Comparison of ENCODE assay signal across 29 cellular contexts in genomic region chr11:79021601-79022000, GRCh38.
"Had no signal": no experiment of that assay in that cellular context is flagged by ENCODE, and none has a peak within 500 bp of the region (broad histone marks: within the 10 kb centered on the region; RNA-seq: fewer than 3 reads in every experiment).

No MANE protein-coding gene starts in this region.

- H3K9me3 ChIP-seq: adrenal gland, ascending aorta, breast epithelium, esophagus muscularis mucosa, gastroesophageal sphincter, heart right ventricle had no signal

- DNase-seq: activated B cell treated with CpG ODN at 0.5 μM for 24 hours; activated CD4-positive, alpha-beta memory T cell treated with anti-CD3 and anti-CD28 coated beads for 36 hours; activated CD4-positive, alpha-beta T cell treated with anti-CD3 and anti-CD28 coated beads for 48 hours; activated CD8-positive, alpha-beta memory T cell treated with anti-CD3 and anti-CD28 coated beads, Interleukin-2, amount 10 ng/mL, durations not matched to agents 7 days and 5 days; activated CD8-positive, alpha-beta memory T cell treated with anti-CD3 and anti-CD28 coated beads, Interleukin-2, amount 50 U/mL, for 4 hours; activated CD8-positive, alpha-beta T cell treated with anti-CD3 and anti-CD28 coated beads, Interleukin-2, amount 10 ng/mL, durations not matched to agents 7 days and 5 days; activated effector memory CD4-positive, alpha-beta T cell treated with anti-CD3 and anti-CD28 coated beads, Interleukin-2, amount 50 U/mL, for 16 hours; activated naive CD4-positive, alpha-beta T cell treated with anti-CD3 and anti-CD28 coated beads for 36 hours; activated naive CD8-positive, alpha-beta T cell treated with anti-CD3 and anti-CD28 coated beads for 36 hours; activated naive CD8-positive, alpha-beta T cell treated with anti-CD3 and anti-CD28 coated beads, Interleukin-2, amount 50 U/mL, for 24 hours; activated T-cell treated with anti-CD3 and anti-CD28 coated beads, Interleukin-2, amount 50 U/mL, for 1 hour; activated T-cell treated with anti-CD3 and anti-CD28 coated beads, Interleukin-2, amount 50 U/mL, for 48 hours; adrenal gland; cortex of kidney; dermis blood vessel endothelial cell; effector CD4-positive, alpha-beta T cell; effector memory CD8-positive, alpha-beta T cell; erythroblast; foreskin melanocyte; heart right ventricle; T-helper 1 cell; T-helper 17 cell; T1000; WERI-Rb-1 had no signal

- H3K27ac ChIP-seq: adrenal gland, ascending aorta, breast epithelium, esophagus muscularis mucosa, gastroesophageal sphincter, heart right ventricle, WERI-Rb-1 had no signal

- H3K4me1 ChIP-seq: adrenal gland, ascending aorta, breast epithelium, esophagus muscularis mucosa, gastroesophageal sphincter had no signal

- ATAC-seq: activated CD4-positive, CD25-positive, alpha-beta regulatory T cell treated with anti-CD3 and anti-CD28 coated beads, Interleukin-2, amount 50 U/mL, for 24 hours; activated CD8-positive, alpha-beta memory T cell treated with anti-CD3 and anti-CD28 coated beads, Interleukin-2, amount 10 ng/mL, durations not matched to agents 7 days and 5 days; activated CD8-positive, alpha-beta T cell treated with anti-CD3 and anti-CD28 coated beads, Interleukin-2, amount 10 ng/mL, durations not matched to agents 7 days and 5 days; activated naive CD8-positive, alpha-beta T cell treated with anti-CD3 and anti-CD28 coated beads, Interleukin-2, amount 50 U/mL, for 24 hours; effector memory CD8-positive, alpha-beta T cell; gastroesophageal sphincter; heart right ventricle; T-helper 17 cell had no signal

- H3K4me3 ChIP-seq: adrenal gland, ascending aorta, breast epithelium, esophagus muscularis mucosa, gastroesophageal sphincter, heart right ventricle had no signal

- H3K27me3 ChIP-seq: adrenal gland, ascending aorta, breast epithelium, esophagus muscularis mucosa, gastroesophageal sphincter had no signal

- H3K36me3 ChIP-seq: adrenal gland, ascending aorta, breast epithelium, esophagus muscularis mucosa, gastroesophageal sphincter, heart right ventricle, WERI-Rb-1 had no signal
